Comparison of ENCODE assay signal across 25 cellular contexts in the genomic region with DNA sequence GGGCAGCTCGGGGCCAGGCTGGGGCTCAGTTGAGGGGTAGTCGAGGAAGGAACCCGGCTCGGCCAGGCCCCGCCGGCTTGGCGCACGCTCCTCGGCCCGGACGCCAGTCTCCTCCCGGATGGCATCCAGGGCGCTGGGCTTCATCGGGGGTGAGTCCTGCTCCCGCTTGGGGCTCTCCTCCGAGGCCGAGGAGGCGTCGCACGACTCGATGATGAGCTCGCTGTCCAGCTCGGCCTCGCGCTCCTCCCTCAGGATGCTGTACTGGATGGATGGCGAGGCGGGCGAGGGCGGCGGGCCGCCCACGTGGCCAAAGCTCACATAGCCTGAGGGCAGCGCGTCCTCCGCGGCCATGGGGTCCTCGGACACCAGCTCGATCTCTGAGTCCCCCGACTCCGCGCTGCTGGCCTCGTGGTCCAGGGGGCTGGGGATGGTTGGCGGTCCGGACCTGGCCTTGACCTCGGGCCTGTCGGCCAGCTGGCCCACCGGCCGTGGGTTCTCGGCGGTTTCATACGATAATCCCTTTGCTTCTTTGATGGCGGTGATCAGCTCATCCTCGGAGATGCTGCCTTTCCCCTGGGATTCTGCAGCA.
"Had no signal": no experiment of that assay in that cellular context is flagged by ENCODE, and none has a peak within 500 bp of the region (broad histone marks: within the 10 kb centered on the region; RNA-seq: fewer than 3 reads in every experiment).

No MANE protein-coding gene starts in this region.

- H3K36me3 Mint-ChIP-seq: activated naive CD8-positive, alpha-beta T cell; memory B cell; natural killer cell treated with Interleukin-12 subunit alpha and Interleukin-12 subunit beta and Interleukin-15 and Interleukin-18, amount 100 ng/mL, for 72 hours had no signal

- H3K4me1 Mint-ChIP-seq: memory B cell had no signal

- H3K4me3 ChIP-seq: adrenal gland, colonic mucosa, gastroesophageal sphincter, heart left ventricle, pancreas, psoas muscle, right atrium auricular region, spleen, stomach had no signal

- H3K4me3 Mint-ChIP-seq: activated CD8-positive, alpha-beta T cell treated with anti-CD3 and anti-CD28 coated beads, Interleukin-2, amount 10 ng/mL, durations not matched to agents 7 days and 5 days; activated naive CD8-positive, alpha-beta T cell; memory B cell; natural killer cell treated with Interleukin-12 subunit alpha and Interleukin-12 subunit beta and Interleukin-15 and Interleukin-18, amount 100 ng/mL, for 72 hours; T-helper 2 cell treated with Interferon-gamma antibody and Interleukin-4, amounts not matched to agents 5 μg/mL and 100 μg/mL, for 36 hours had no signal

- DNase-seq: activated CD4-positive, alpha-beta T cell treated with anti-CD3 and anti-CD28 coated beads for 1 hour; activated CD4-positive, alpha-beta T cell treated with anti-CD3 and anti-CD28 coated beads, Interleukin-2, amount 50 U/mL, for 1 hour; activated CD8-positive, alpha-beta T cell treated with anti-CD3 and anti-CD28 coated beads, Interleukin-2, amount 10 ng/mL, durations not matched to agents 7 days and 5 days; activated naive CD4-positive, alpha-beta T cell; activated T-cell treated with anti-CD3 and anti-CD28 coated beads, Interleukin-2, amount 50 U/mL, for 1 hour; adrenal gland; central memory CD4-positive, alpha-beta T cell; colonic mucosa; left colon; spleen; stimulated activated CD4-positive, alpha-beta T cell treated with anti-CD3 and anti-CD28 coated beads, Interleukin-4, amount 100 ng/mL, for 24 hours; stomach; testis; trophoblast cell had no signal

- H3K27ac ChIP-seq: adrenal gland, colonic mucosa, gastroesophageal sphincter, heart left ventricle, pancreas, psoas muscle, right atrium auricular region, stomach, testis, VCaP had no signal

- H3K27ac Mint-ChIP-seq: activated CD8-positive, alpha-beta T cell treated with anti-CD3 and anti-CD28 coated beads, Interleukin-2, amount 10 ng/mL, durations not matched to agents 7 days and 5 days; activated naive CD8-positive, alpha-beta T cell; memory B cell; natural killer cell treated with Interleukin-12 subunit alpha and Interleukin-12 subunit beta and Interleukin-15 and Interleukin-18, amount 100 ng/mL, for 72 hours; T-helper 2 cell treated with Interferon-gamma antibody and Interleukin-4, amounts not matched to agents 5 μg/mL and 100 μg/mL, for 36 hours had no signal

- H3K36me3 ChIP-seq: adrenal gland, colonic mucosa, heart left ventricle, pancreas, right atrium auricular region, stomach had no signal

- FAIRE-seq: astrocyte, pancreas had no signal

- H3K9me3 Mint-ChIP-seq: memory B cell; natural killer cell treated with Interleukin-12 subunit alpha and Interleukin-12 subunit beta and Interleukin-15 and Interleukin-18, amount 100 ng/mL, for 72 hours; T-helper 2 cell treated with Interferon-gamma antibody and Interleukin-4, amounts not matched to agents 5 μg/mL and 100 μg/mL, for 36 hours had no signal

- H3K27me3 ChIP-seq: adrenal gland, colonic mucosa, gastroesophageal sphincter, heart left ventricle, pancreas, right atrium auricular region, spleen, stomach, testis had no signal
